8 cellular contexts compared by ENCODE assay signal in the genomic region with DNA sequence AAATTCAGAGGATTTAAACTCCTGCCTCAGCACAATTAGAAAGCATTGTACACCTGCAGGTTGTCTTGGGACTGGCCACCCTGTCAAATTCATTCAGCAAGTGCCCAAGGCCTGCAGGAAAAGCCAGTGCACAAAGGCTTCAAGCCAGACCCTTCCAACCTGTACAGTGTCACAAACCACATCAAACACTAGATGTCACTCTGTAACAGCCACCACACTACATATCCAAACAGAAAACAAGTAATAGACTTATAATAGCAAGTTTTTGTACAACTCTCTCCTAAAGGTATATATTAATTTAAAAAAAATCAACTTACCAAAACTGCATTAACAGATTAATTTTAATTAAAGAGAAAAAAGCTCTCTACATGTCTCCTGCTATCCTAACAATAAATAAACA.
DNase-seq lines count a peak whose midpoint lies in the region; ATAC-seq, FAIRE-seq and TF ChIP-seq lines count a peak whose summit lies in the region.

No MANE protein-coding gene starts in this region.

- in situ Hi-C loops in astrocyte of the spinal cord (cut with HindIII; ENCODE audit: low sequenced_read_pairs), result no loop called here

- no peak for FAIRE-seq in urothelium cell line (lab: Jason Lieb, UNC)

- ATAC-seq in HG02759 (IDR thresholded peaks at IDR 0.05; ENCODE audit: unreplicated experiment), result peak; percentile 60
- no peak for ATAC-seq in GM19035 (IDR thresholded peaks at IDR 0.05; ENCODE audit: unreplicated experiment)

- no peak overlapping the region for H3K4me3 ChIP-seq in astrocyte of the spinal cord (ENCODE audit: low read depth, low read length)

- TF ChIP-seq CTCF in astrocyte of the spinal cord (IDR thresholded peaks at IDR 0.05; ENCODE audit: low read depth, low read length), result peak; percentile 46

- DNase-seq in SIG-M5 treated with dmso at 0.1 percent for 504 hours (lab: John Stamatoyannopoulos, UW; ENCODE audit: unreplicated experiment) (peak; percentile 54), SIG-M5 (lab: John Stamatoyannopoulos, UW) (no peak), NCI-H345 (lab: John Stamatoyannopoulos, UW) (peak; percentile 55), astrocyte of the spinal cord (ENCODE audit: low read depth, low spot score) (peak; percentile 16), islet precursor cell (peak; percentile 69), urothelium cell line (ENCODE audit: low spot score) (peak; percentile 20)
